22 cellular contexts compared by ENCODE assay signal in the genomic region with DNA sequence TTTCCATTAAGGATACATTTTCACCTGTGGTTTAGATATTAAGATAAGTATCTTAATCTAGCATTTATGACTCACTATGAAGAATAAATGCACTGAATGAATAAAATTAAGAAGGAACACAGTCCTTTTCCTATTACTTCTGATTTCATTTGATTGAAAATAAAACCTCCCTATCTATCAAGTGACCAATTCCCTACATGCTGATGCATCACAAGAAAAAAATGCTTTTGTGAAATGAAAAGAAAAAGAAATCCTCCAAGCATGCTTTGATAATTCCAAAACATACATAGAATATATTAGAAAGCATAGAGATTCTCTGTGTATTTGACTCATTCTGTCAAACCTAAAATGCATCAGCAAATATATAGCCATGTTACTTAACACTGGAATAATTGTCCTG. TPM values are rescaled to one million over a fixed set of nuclear protein-coding genes. Genes with fewer than 3 reads are reported as not detected.
DNase-seq lines count a peak whose midpoint lies in the region; ATAC-seq and TF ChIP-seq lines count a peak whose summit lies in the region.
"Had no signal": no experiment of that assay in that cellular context is flagged by ENCODE, and none has a peak within 500 bp of the region (broad histone marks: within the 10 kb centered on the region; RNA-seq: fewer than 3 reads in every experiment).

No MANE protein-coding gene starts in this region.

- H3K27ac ChIP-seq in GM23248, result no peak overlapping the region
- H3K27ac ChIP-seq in PC-3 (ENCODE audit: low read length), result peak overlapping the region; percentile 41
- peak overlapping the region; percentile 36 for H3K27ac ChIP-seq in brain microvascular endothelial cell
- peak overlapping the region; percentile 75 for H3K27ac ChIP-seq in osteoblast (ENCODE audit: low read depth, low read length)
- H3K27ac ChIP-seq in vagina, result no peak overlapping the region
- H3K27ac ChIP-seq: BLaER1, HL-60 had no signal

- H3K79me2 ChIP-seq in GM23248 (ENCODE audit: insufficient read depth) (no peaks in the 10 kb centered on the region), PC-3 (ENCODE audit: low read length) (no peaks in the 10 kb centered on the region), osteoblast (ENCODE audit: insufficient read depth, low read length) (no peaks in the 10 kb centered on the region)

- in situ Hi-C loops in GM23248 (cut with MboI), result no loop called here
- in situ Hi-C loops in brain microvascular endothelial cell (cut with HindIII; ENCODE audit: low pct_ligation_motif_present, low sequenced_read_pairs), result no loop called here

- no peaks in the 10 kb centered on the region for H4K20me1 ChIP-seq in GM23248 (ENCODE audit: insufficient read depth)
- no peaks in the 10 kb centered on the region for H4K20me1 ChIP-seq in PC-3 (ENCODE audit: low read length)
- no peaks in the 10 kb centered on the region for H4K20me1 ChIP-seq in osteoblast (ENCODE audit: insufficient read depth, low read length)
- H4K20me1 ChIP-seq: BLaER1 had no signal

- POLR2A ChIA-PET in PC-3 (lab: Charles Lee; ENCODE audit: unreplicated experiment), result no interaction called here
- POLR2A ChIA-PET in GM10248 (lab: Yijun Ruan, JAX), result no interaction called here

- H2AFZ ChIP-seq in GM23248 (no peak overlapping the region), PC-3 (ENCODE audit: low read length) (no peak overlapping the region), osteoblast (ENCODE audit: low read length) (no peak overlapping the region)

- BruUV-seq in PC-3 (replicated peaks; lab: Mats Ljungman, UMichigan), result no TSS peak

- H3K36me3 ChIP-seq in GM23248 (ENCODE audit: low read depth) (no peaks in the 10 kb centered on the region), PC-3 (ENCODE audit: low read depth, low read length) (no peaks in the 10 kb centered on the region), brain microvascular endothelial cell (replicated peaks) (no peaks in the 10 kb centered on the region), osteoblast (ENCODE audit: insufficient read depth, low read length) (no peaks in the 10 kb centered on the region), vagina (no peaks in the 10 kb centered on the region)
- H3K36me3 ChIP-seq: BLaER1 had no signal

- DNase-seq in GM23248 (peak; percentile 8), PC-3 (peak; percentile 12), brain microvascular endothelial cell (no peak), osteoblast (ENCODE audit: insufficient read length, low spot score, missing footprints) (peak; percentile 48), GM10248 (ENCODE audit: extremely low spot score) (no peak), vagina (ENCODE audit: extremely low spot score in 2 of 2) (no peak)
- DNase-seq: Caco-2; CD4-positive, alpha-beta T cell; DMS 273 treated with DMSO at 0.1 percent for 48 hours; DND-41; KG1; NCI-H1105; NCI-H2029 treated with DMSO at 0.1 percent for 48 hours; NCI-H226; NCI-H510A treated with DMSO at 0.1 percent for 48 hours; NCI-H748 treated with DMSO at 0.1 percent for 48 hours had no signal

- CTCF ChIA-PET in PC-3 (lab: Charles Lee), result no interaction called here
- CTCF ChIA-PET in GM10248 (lab: Yijun Ruan, JAX), result no interaction called here

- no peak for TF ChIP-seq POLR2A in vagina (IDR thresholded peaks at IDR 0.05)

- H3K4me3 ChIP-seq in GM23248, result no peak overlapping the region
- H3K4me3 ChIP-seq in PC-3 (ENCODE audit: low read length), result no peak overlapping the region
- H3K4me3 ChIP-seq in brain microvascular endothelial cell (ENCODE audit: low read depth, low read length), result no peak overlapping the region
- H3K4me3 ChIP-seq in osteoblast (ENCODE audit: insufficient read depth, low read length), result no peak overlapping the region
- H3K4me3 ChIP-seq in vagina, result no peak overlapping the region
- H3K4me3 ChIP-seq: BLaER1 had no signal

- intact Hi-C loops in PC-3 (cut with micrococcal nuclease) (no loop called here), vagina (cut with DNase I) (no loop called here)

- no peaks in the 10 kb centered on the region for H3K27me3 ChIP-seq in GM23248 (replicated peaks; ENCODE audit: insufficient read depth)
- no peaks in the 10 kb centered on the region for H3K27me3 ChIP-seq in PC-3 (ENCODE audit: low read length)
- H3K27me3 ChIP-seq in brain microvascular endothelial cell (replicated peaks), result no peaks in the 10 kb centered on the region
- H3K27me3 ChIP-seq in osteoblast (ENCODE audit: insufficient read depth, low read length), result no peaks in the 10 kb centered on the region
- no peaks in the 10 kb centered on the region for H3K27me3 ChIP-seq in vagina
- H3K27me3 ChIP-seq: BLaER1 had no signal

- no peaks in the 10 kb centered on the region for H3F3A ChIP-seq in GM23248 (ENCODE audit: insufficient read depth)
- H3F3A ChIP-seq in PC-3 (ENCODE audit: low read length, unreplicated experiment), result no peaks in the 10 kb centered on the region

- H3K9me2 ChIP-seq in GM23248 (ENCODE audit: insufficient read depth) (no peaks in the 10 kb centered on the region), PC-3 (replicated peaks; ENCODE audit: low read length) (no peaks in the 10 kb centered on the region)

- no peak for ATAC-seq in PC-3
- ATAC-seq in GM21423 (IDR thresholded peaks at IDR 0.05; ENCODE audit: unreplicated experiment), result no peak
- no peak for ATAC-seq in HG03159 (IDR thresholded peaks at IDR 0.05; ENCODE audit: unreplicated experiment)
- ATAC-seq: Panc1 had no signal

- H3K9ac ChIP-seq in GM23248 (no peak overlapping the region), PC-3 (ENCODE audit: low read length) (no peak overlapping the region)
- H3K9ac ChIP-seq: BLaER1 had no signal

- H3K9me3 ChIP-seq in GM23248 (ENCODE audit: low read depth) (no peaks in the 10 kb centered on the region), PC-3 (ENCODE audit: low read length) (no peaks in the 10 kb centered on the region), osteoblast (ENCODE audit: low read depth, low read length) (no peaks in the 10 kb centered on the region), vagina (no peaks in the 10 kb centered on the region)
- H3K9me3 ChIP-seq: BLaER1, Caco-2 had no signal

- TF ChIP-seq CTCF in PC-3 (conservative IDR thresholded peaks at IDR 0.05; ENCODE audit: low read depth, low read length), result no peak
- TF ChIP-seq CTCF in brain microvascular endothelial cell (IDR thresholded peaks at IDR 0.05; ENCODE audit: low read depth, low read length, missing control alignments), result no peak
- TF ChIP-seq CTCF in osteoblast (IDR thresholded peaks at IDR 0.05; ENCODE audit: extremely low read depth, low read depth, low read length), result no peak
- TF ChIP-seq CTCF in GM10248 (IDR thresholded peaks at IDR 0.05; ENCODE audit: control extremely low read depth, extremely low read depth, low read depth, missing control alignments), result no peak
- TF ChIP-seq CTCF in vagina (IDR thresholded peaks at IDR 0.05), result no peak

- H3K4me1 ChIP-seq in GM23248 (ENCODE audit: insufficient read depth) (no peaks in the 10 kb centered on the region), PC-3 (ENCODE audit: insufficient read depth, low read length) (peaks cover 8% of the 10 kb centered on the region), osteoblast (ENCODE audit: insufficient read depth, low read length) (peaks cover 9% of the 10 kb centered on the region), vagina (no peaks in the 10 kb centered on the region)
- H3K4me1 ChIP-seq: BLaER1, Caco-2 had no signal

- no peak overlapping the region for H3K4me2 ChIP-seq in GM23248 (ENCODE audit: unreplicated experiment)
- peak overlapping the region; percentile 29; the same call in 1 of the 2 replicates for H3K4me2 ChIP-seq in PC-3 (ENCODE audit: low read length)
- peak overlapping the region; percentile 64 for H3K4me2 ChIP-seq in osteoblast (ENCODE audit: insufficient read depth, low read length)
- H3K4me2 ChIP-seq: BLaER1 had no signal

RNA-seq across cellular contexts. Expression of a gene that starts 37.1 kb away (rescaled TPM):
- 0.11 TPM in 1 of 2 replicates, not detected in the other for total RNA-seq in GM23248 (2014; rRNA removed; shearing (Covaris generic))
- polyA plus RNA-seq in GM23248 (2016; fragmentation: Nextera tagmentation; extraction: Ambion mirVana), result 0.08 and 0.09 TPM in 2 replicates
- total RNA-seq in PC-3 (2014; rRNA removed) (0.11 and 0.23 TPM in 2 replicates), osteoblast (3.8 and 5.1 TPM in 2 replicates), vagina (6.9 TPM)
- total RNA-seq: Caco-2; CD4-positive, alpha-beta T cell; HT1080 had no signal

Comparison
In these comparisons a context has a peak if more than half of its experiments do, and no peak if none do; other contexts are left out.
1. DNase-seq: peak in GM23248 (single experiment), PC-3 (single experiment) and osteoblast (single experiment); none in brain microvascular endothelial cell (single experiment), GM10248 (single experiment) and vagina (0 of 2).
2. H3K27ac ChIP-seq: peak in PC-3 (single experiment), brain microvascular endothelial cell (single experiment) and osteoblast (single experiment); none in GM23248 (single experiment) and vagina (single experiment).